In the genomic region with DNA sequence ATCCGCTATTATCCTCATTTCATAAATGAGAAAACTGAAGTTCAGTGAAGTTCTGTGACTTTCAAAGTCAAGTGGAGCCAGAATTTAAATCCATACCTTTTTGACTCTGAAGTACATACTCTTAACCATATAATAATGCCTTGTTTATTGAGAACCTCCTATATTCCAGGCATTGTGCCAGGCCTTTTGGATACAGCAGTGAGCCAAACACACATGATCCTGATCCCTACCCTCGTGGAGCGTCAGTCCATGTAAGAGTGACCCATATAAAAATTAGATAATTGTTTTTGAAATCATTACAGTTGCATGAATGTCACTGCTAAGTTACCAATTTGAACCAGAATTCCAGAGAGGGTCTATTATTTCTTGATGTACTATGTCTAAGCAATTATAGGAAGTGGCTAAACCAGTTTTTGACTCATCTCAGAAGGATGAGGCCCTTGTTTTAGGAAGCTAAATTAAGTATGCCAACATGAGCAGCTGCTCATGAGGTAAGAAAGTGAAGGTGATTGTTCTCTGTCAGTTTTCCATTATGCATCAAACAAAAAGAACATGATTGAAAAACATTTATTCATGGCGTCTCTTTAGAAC, we compare ENCODE assay signal across 30 cellular contexts.
DNase-seq lines count a peak whose midpoint lies in the region; ATAC-seq, FAIRE-seq and TF ChIP-seq lines count a peak whose summit lies in the region.
"Had no signal": no experiment of that assay in that cellular context is flagged by ENCODE, and none has a peak within 500 bp of the region (broad histone marks: within the 10 kb centered on the region; RNA-seq: fewer than 3 reads in every experiment).

No MANE protein-coding gene starts in this region.

- no peak for TF ChIP-seq POLR2A in GM18505 (IDR thresholded peaks at IDR 0.05; ENCODE audit: borderline replicate concordance, extremely low read depth, insufficient read depth, insufficient read length)

- no peak overlapping the region for H3K4me3 ChIP-seq in epithelial cell of esophagus (ENCODE audit: low read length)
- H3K4me3 ChIP-seq: prostate gland, sigmoid colon had no signal

- no peak for FAIRE-seq in HTR-8/SVneo (lab: Jason Lieb, UNC)
- FAIRE-seq: endometrium, GM18507 had no signal

- intact Hi-C loops in left colon (cut with DNase I, micrococcal nuclease) = no loop called here

- no peak for TF ChIP-seq CTCF in epithelial cell of esophagus (IDR thresholded peaks at IDR 0.05; ENCODE audit: insufficient read depth, low read depth, low read length, missing control alignments)

- ATAC-seq in GM18505 (IDR thresholded peaks at IDR 0.05; ENCODE audit: unreplicated experiment) = no peak
- no peak for ATAC-seq in HG03045 (IDR thresholded peaks at IDR 0.05; ENCODE audit: unreplicated experiment)
- no peak for ATAC-seq in left colon
- ATAC-seq: left ventricle myocardium superior; naive thymus-derived CD4-positive, alpha-beta T cell; stimulated activated memory B cell treated with anti-CD40 and anti-IgM and Interleukin-4, amounts not matched to agents 10 μg/mL and 1 μg/mL and 100 μg/mL, for 72 hours had no signal

- peak; percentile 7 for DNase-seq in COLO829 (ENCODE audit: low spot score)
- peak; percentile 21 for DNase-seq in HT-29 (ENCODE audit: low spot score)
- DNase-seq in NCI-H748 treated with DMSO at 0.1 percent for 48 hours (lab: John Stamatoyannopoulos, UW) = peak; percentile 77
- DNase-seq in epithelial cell of esophagus (ENCODE audit: low read depth) = peak; percentile 77
- no peak for DNase-seq in HTR-8/SVneo (ENCODE audit: insufficient read length, low spot score)
- DNase-seq in left colon = no peak
- DNase-seq: activated CD4-positive, alpha-beta T cell treated with anti-CD3 and anti-CD28 coated beads for 4 hours; activated gamma-delta T cell; activated naive CD8-positive, alpha-beta T cell treated with anti-CD3 and anti-CD28 coated beads, Interleukin-2, amount 10 ng/mL, durations not matched to agents 7 days and 5 days; activated T-cell treated with anti-CD3 and anti-CD28 coated beads, Interleukin-2, amount 50 U/mL, for 1 hour; CD4-positive, CD25-positive, alpha-beta regulatory T cell; DMS 273 treated with DMSO at 0.1 percent for 48 hours; GF-D8; H7; KBM-7; left ventricle myocardium superior; midbrain; MM.1S; naive thymus-derived CD4-positive, alpha-beta T cell; NCI-H1417 treated with DMSO at 0.1 percent for 48 hours; NCI-H2107; NCI-H524; sigmoid colon; stimulated activated CD4-positive, alpha-beta T cell treated with anti-CD3 and anti-CD28 coated beads, Interleukin-4, amount 100 ng/mL, for 4 hours had no signal

Comparison
In these comparisons a context has a peak if more than half of its experiments do, and no peak if none do; other contexts are left out.
1. DNase-seq: peak in COLO829 (single experiment), HT-29 (single experiment), NCI-H748 treated with DMSO at 0.1 percent for 48 hours (single experiment) and epithelial cell of esophagus (single experiment); none in HTR-8/SVneo (single experiment) and left colon (0 of 2).